Comparison of ENCODE assay signal across 10 cellular contexts in the genomic region with DNA sequence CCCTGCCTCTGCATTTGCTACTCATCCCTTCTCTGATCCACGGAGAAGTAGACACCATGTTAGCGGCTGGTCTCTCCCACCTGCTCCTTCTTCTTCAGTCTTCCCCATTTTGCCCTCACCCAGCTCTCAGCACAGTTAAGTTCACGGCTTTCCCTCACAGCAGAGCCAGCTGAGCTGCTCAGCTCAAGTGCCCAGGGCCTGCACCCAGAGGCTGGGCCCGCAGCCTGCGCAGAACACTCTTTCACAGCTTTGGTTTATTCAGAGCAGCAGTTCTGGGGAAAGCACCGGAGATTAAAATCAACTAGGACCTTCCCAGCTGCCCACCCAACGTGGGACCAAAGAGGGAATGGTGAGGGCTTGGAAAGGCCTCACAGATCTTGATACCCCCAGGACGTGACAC. TPM values are rescaled to one million over a fixed set of nuclear protein-coding genes. Genes with fewer than 3 reads are reported as not detected.
"Had no signal": no experiment of that assay in that cellular context is flagged by ENCODE, and none has a peak within 500 bp of the region (broad histone marks: within the 10 kb centered on the region; RNA-seq: fewer than 3 reads in every experiment).

No MANE protein-coding gene starts in this region.

- H2AFZ ChIP-seq: GM23338 had no signal

- ATAC-seq: GM23338, HCT116, HepG2 had no signal

- H3K4me2 ChIP-seq: GM23338 had no signal

- H3K4me3 Mint-ChIP-seq: GM23338, HFFc6 had no signal

- H3K4me1 ChIP-seq: HAP-1 had no signal

- DNase-seq: H7, HFFc6 had no signal

- H3K4me3 ChIP-seq: GM23338, HAP-1 had no signal

- H3K36me3 ChIP-seq: HAP-1 had no signal

- H3K27ac ChIP-seq: HL-60 had no signal

- H3K9me3 ChIP-seq: HAP-1 had no signal

- H3K9me3 Mint-ChIP-seq: GM23338, HFFc6 had no signal

- H3K4me1 Mint-ChIP-seq: GM23338 had no signal

- H3K27ac Mint-ChIP-seq: GM23338, HFFc6, IgD-negative memory B cell had no signal

RNA-seq across cellular contexts. Expression of a gene that starts 38.3 kb away (rescaled TPM):
- total RNA-seq: HepG2, HT1080 had no signal
- polyA plus RNA-seq: HepG2 had no signal

RNA-seq across cellular contexts. Expression of a gene that starts 41.9 kb away (rescaled TPM):
- total RNA-seq: H4, HepG2, HFFc6 had no signal
- polyA plus RNA-seq: HepG2, IgD-negative memory B cell had no signal
